Comparison of ENCODE assay signal across 1 cellular context in the genomic region with DNA sequence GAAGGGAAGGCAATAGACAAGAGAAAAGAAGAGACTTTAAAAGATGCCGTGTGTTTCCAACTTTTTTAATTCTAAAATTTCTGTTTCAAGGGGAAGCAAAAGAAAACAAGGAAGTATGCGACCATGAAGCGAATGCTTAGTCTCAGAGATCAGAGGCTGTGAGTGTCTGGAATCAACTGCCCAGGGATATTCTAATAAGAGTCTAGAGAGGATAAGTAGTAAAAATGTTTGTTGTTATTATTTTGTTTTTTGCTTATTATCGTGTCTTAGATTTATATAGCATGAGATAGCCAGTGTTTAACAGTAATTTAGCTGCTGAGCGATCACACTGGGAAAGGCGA.
A peak's percentile ranks its signal among the peaks of the same experiment; 100 is the strongest.
TF ChIP-seq lines count a peak whose summit lies in the region.

No MANE protein-coding gene starts in this region.

TF ChIP-seq in GM12878, 131 proteins besides CTCF, POLR2A, EP300 and RAD21:
- TF ChIP-seq RAD51 (IDR thresholded peaks at IDR 0.05) (0 out of 2 replicates have a peak, but pooled peaks have one; percentile 5), PAX8 (IDR thresholded peaks at IDR 0.05) (peak; percentile 67; the same call in 1 of the 2 replicates)
- TF ChIP-seq, protein P1, sequence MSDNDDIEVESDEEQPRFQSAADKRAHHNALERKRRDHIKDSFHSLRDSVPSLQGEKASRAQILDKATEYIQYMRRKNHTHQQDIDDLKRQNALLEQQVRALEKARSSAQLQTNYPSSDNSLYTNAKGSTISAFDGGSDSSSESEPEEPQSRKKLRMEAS (IDR thresholded peaks at IDR 0.05; ENCODE audit: low read depth, low read length) = no peak
